In genomic region chr13:42758515-42758914, GRCh38 we compare ENCODE assay signal across 34 cellular contexts. TPM values are rescaled to one million over a fixed set of nuclear protein-coding genes. Genes with fewer than 3 reads are reported as not detected.
"Had no signal": no experiment of that assay in that cellular context is flagged by ENCODE, and none has a peak within 500 bp of the region (broad histone marks: within the 10 kb centered on the region; RNA-seq: fewer than 3 reads in every experiment).

No MANE protein-coding gene starts in this region.

- FAIRE-seq: urothelium cell line had no signal

- H3K4me1 Mint-ChIP-seq: natural killer cell; stimulated activated memory B cell treated with anti-CD40 and anti-IgM and Interleukin-4, amounts not matched to agents 10 μg/mL and 1 μg/mL and 100 μg/mL, for 72 hours; stimulated activated naive CD8-positive, alpha-beta T cell treated with anti-CD3 and anti-CD28 coated beads, Interleukin-15, amount 100 ng/mL, for 72 hours had no signal

- H3K79me2 ChIP-seq: parathyroid adenoma had no signal

- H3K36me3 Mint-ChIP-seq: natural killer cell; neural progenitor cell; stimulated activated memory B cell treated with anti-CD40 and anti-IgM and Interleukin-4, amounts not matched to agents 10 μg/mL and 1 μg/mL and 100 μg/mL, for 72 hours had no signal

- H3K27ac Mint-ChIP-seq: natural killer cell; neural progenitor cell; progenitor cell of endocrine pancreas; stimulated activated memory B cell treated with anti-CD40 and anti-IgM and Interleukin-4, amounts not matched to agents 10 μg/mL and 1 μg/mL and 100 μg/mL, for 72 hours; stimulated activated naive CD8-positive, alpha-beta T cell treated with anti-CD3 and anti-CD28 coated beads, Interleukin-15, amount 100 ng/mL, for 72 hours had no signal

- H3K4me3 Mint-ChIP-seq: natural killer cell; nephron; neural progenitor cell; stimulated activated memory B cell treated with anti-CD40 and anti-IgM and Interleukin-4, amounts not matched to agents 10 μg/mL and 1 μg/mL and 100 μg/mL, for 72 hours; stimulated activated naive CD8-positive, alpha-beta T cell treated with anti-CD3 and anti-CD28 coated beads, Interleukin-15, amount 100 ng/mL, for 72 hours had no signal

- H3K27ac ChIP-seq: neural progenitor cell, ovary, parathyroid adenoma, psoas muscle, skin epidermis, spleen, thoracic aorta, thyroid gland, tibial nerve, upper lobe of left lung, vagina had no signal

- ATAC-seq: natural killer cell; psoas muscle; right cardiac atrium; sciatic nerve; stimulated activated memory B cell treated with anti-CD40 and anti-IgM and Interleukin-4, amounts not matched to agents 10 μg/mL and 1 μg/mL and 100 μg/mL, for 72 hours; stimulated activated naive CD8-positive, alpha-beta T cell treated with anti-CD3 and anti-CD28 coated beads, Interleukin-15, amount 100 ng/mL, for 72 hours; stimulated activated naive CD8-positive, alpha-beta T cell treated with anti-CD3 and anti-CD28 coated beads, Interleukin-15, Interleukin-2, amounts not matched to agents 100 U/mL and 50 U/mL, for 24 hours had no signal

- H3K4me3 ChIP-seq: neural progenitor cell, ovary, psoas muscle, skin epidermis, smooth muscle cell, spleen, thoracic aorta, thyroid gland, tibial nerve, upper lobe of left lung, vagina had no signal

- H3K27me3 ChIP-seq: neural progenitor cell, ovary, thyroid gland, tibial nerve, upper lobe of left lung, vagina had no signal

- H3K9ac ChIP-seq: neural progenitor cell, parathyroid adenoma had no signal

- H2AFZ ChIP-seq: neural progenitor cell, parathyroid adenoma had no signal

- H3K9me3 ChIP-seq: ovary, psoas muscle, spleen, thoracic aorta, thyroid gland, tibial nerve, upper lobe of left lung, vagina had no signal

- H3K4me2 ChIP-seq: neural progenitor cell, smooth muscle cell had no signal

- H3K4me1 ChIP-seq: neural progenitor cell, parathyroid adenoma, psoas muscle, spleen, upper lobe of left lung, vagina had no signal

- H3K9me3 Mint-ChIP-seq: natural killer cell; stimulated activated naive CD8-positive, alpha-beta T cell treated with anti-CD3 and anti-CD28 coated beads, Interleukin-15, amount 100 ng/mL, for 72 hours had no signal

- DNase-seq: natural killer cell; occipital lobe; ovary; posterior cingulate gyrus; psoas muscle; right cardiac atrium; spleen; stimulated activated CD4-positive, alpha-beta T cell treated with anti-CD3 and anti-CD28 coated beads, Interleukin-12 subunit alpha, Interleukin-12 subunit beta, amount 100 ng/mL, for 4 hours; stimulated activated CD4-positive, alpha-beta T cell treated with anti-CD3 and anti-CD28 coated beads, Interleukin-1b, Interleukin-23, amount 100 ng/mL, for 48 hours; stimulated activated CD4-positive, alpha-beta T cell treated with anti-CD3 and anti-CD28 coated beads, Interleukin-4, amount 100 ng/mL, for 1 hour; stimulated activated CD4-positive, alpha-beta T cell treated with anti-CD3 and anti-CD28 coated beads, Interleukin-4, amount 100 ng/mL, for 4 hours; stimulated activated CD8-positive, alpha-beta memory T cell treated with anti-CD3 and anti-CD28 coated beads, Interleukin-4, amount 100 ng/mL, for 48 hours; stimulated activated naive CD4-positive, alpha-beta T cell; stimulated activated naive CD8-positive, alpha-beta T cell treated with anti-CD3 and anti-CD28 coated beads, Interleukin-15, amount 100 ng/mL, for 72 hours; stimulated activated naive CD8-positive, alpha-beta T cell treated with anti-CD3 and anti-CD28 coated beads, Interleukin-15, Interleukin-2, amounts not matched to agents 100 U/mL and 50 U/mL, for 24 hours; thyroid gland; trophoblast cell; upper lobe of left lung had no signal

- H3K27me3 Mint-ChIP-seq: stimulated activated naive CD8-positive, alpha-beta T cell treated with anti-CD3 and anti-CD28 coated beads, Interleukin-15, amount 100 ng/mL, for 72 hours had no signal

- H3K36me3 ChIP-seq: neural progenitor cell, ovary, spleen, thoracic aorta, thyroid gland, tibial nerve, upper lobe of left lung, vagina had no signal

RNA-seq across cellular contexts. Expression of gene FAM216B, which starts 22.9 kb away (rescaled TPM):
- total RNA-seq: natural killer cell, progenitor cell of endocrine pancreas, psoas muscle, renal cortical epithelial cell, sciatic nerve, smooth muscle cell, spleen, subcutaneous adipose tissue, thoracic aorta, thyroid gland, tibial nerve, ureter, vagina had no signal
- polyA plus RNA-seq: neural cell, psoas muscle, smooth muscle cell had no signal
